ENCODE assay signal across 1 cellular context in genomic region chr3:172083995-172084409, GRCh38.
TF ChIP-seq lines count a peak whose summit lies in the region.

No MANE protein-coding gene starts in this region.

TF ChIP-seq in HepG2, 621 proteins besides CTCF, POLR2A, EP300 and RAD21 (continued from another document and continues in another):
- TF ChIP-seq MLXIP (CRISPR knock-in tag; IDR thresholded peaks at IDR 0.05; ENCODE audit: borderline replicate concordance) (no peak), ETS1 (CRISPR knock-in tag; IDR thresholded peaks at IDR 0.05) (no peak), SMARCC2 (IDR thresholded peaks at IDR 0.05) (no peak), SP4 (CRISPR knock-in tag; IDR thresholded peaks at IDR 0.05) (no peak), HOXA7 (CRISPR knock-in tag; IDR thresholded peaks at IDR 0.05) (no peak), TOPORS (CRISPR knock-in tag; IDR thresholded peaks at IDR 0.05) (no peak), HNRNPH1 (optimal IDR thresholded peaks at IDR 0.05; ENCODE audit: low read depth, low read length) (no peak), HMGXB3 (CRISPR knock-in tag; IDR thresholded peaks at IDR 0.05; ENCODE audit: borderline replicate concordance) (no peak), ZNF503 (CRISPR knock-in tag; IDR thresholded peaks at IDR 0.05) (no peak; the same call in 1 of the 2 replicates), REST (IDR thresholded peaks at IDR 0.05; ENCODE audit: borderline replicate concordance in 1 of 2, low read depth in 1 of 2, low read length in 2 of 2) (peak in 1 of 2 experiments; percentile 57; a peak in 1 of 4 replicates), KMT2B (CRISPR knock-in tag; IDR thresholded peaks at IDR 0.05) (no peak), NPAS2 (CRISPR knock-in tag; IDR thresholded peaks at IDR 0.05; ENCODE audit: borderline replicate concordance) (no peak), ZNF713 (CRISPR knock-in tag; IDR thresholded peaks at IDR 0.05) (no peak), POGZ (CRISPR knock-in tag; IDR thresholded peaks at IDR 0.05) (peak; percentile 97), ZFYVE20 (CRISPR knock-in tag; IDR thresholded peaks at IDR 0.05; ENCODE audit: borderline replicate concordance, low read depth) (no peak), ZNF343 (CRISPR knock-in tag; IDR thresholded peaks at IDR 0.05) (no peak), RERE (CRISPR knock-in tag; IDR thresholded peaks at IDR 0.05; ENCODE audit: low read depth) (0 out of 2 replicates have a peak, but pooled peaks have one; percentile 36), ZNF44 (CRISPR knock-in tag; IDR thresholded peaks at IDR 0.05) (no peak), ZNF615 (CRISPR knock-in tag; IDR thresholded peaks at IDR 0.05; ENCODE audit: borderline replicate concordance) (no peak), DBP (CRISPR knock-in tag; IDR thresholded peaks at IDR 0.05; ENCODE audit: not compliant biosample characterization) (no peak), SMAD3 (CRISPR knock-in tag; IDR thresholded peaks at IDR 0.05) (no peak), TIGD3 (CRISPR knock-in tag; IDR thresholded peaks at IDR 0.05; ENCODE audit: borderline replicate concordance) (no peak), ZNF570 (CRISPR knock-in tag; IDR thresholded peaks at IDR 0.05; ENCODE audit: borderline replicate concordance) (no peak), ATF1 (CRISPR knock-in tag; IDR thresholded peaks at IDR 0.05) (no peak), RBM39 (IDR thresholded peaks at IDR 0.05; ENCODE audit: low read depth, low read length, poor library complexity, severe bottlenecking) (no peak), ELF3 (CRISPR knock-in tag; IDR thresholded peaks at IDR 0.05) (peak; percentile 59; the same call in 1 of the 2 replicates), CENPT (CRISPR knock-in tag; IDR thresholded peaks at IDR 0.05; ENCODE audit: low read depth) (no peak), DMAP1 (CRISPR knock-in tag; IDR thresholded peaks at IDR 0.05) (no peak), RARG (CRISPR knock-in tag; IDR thresholded peaks at IDR 0.05; ENCODE audit: low read depth) (no peak), RFX3 (CRISPR knock-in tag; IDR thresholded peaks at IDR 0.05) (no peak), ZNF790 (CRISPR knock-in tag; IDR thresholded peaks at IDR 0.05; ENCODE audit: borderline replicate concordance) (no peak), MAF1 (CRISPR knock-in tag; IDR thresholded peaks at IDR 0.05; ENCODE audit: borderline replicate concordance) (no peak), REXO4 (CRISPR knock-in tag; IDR thresholded peaks at IDR 0.05; ENCODE audit: borderline replicate concordance) (no peak), MAFK (conservative IDR thresholded peaks at IDR 0.05 in 1 of 2, IDR thresholded peaks at IDR 0.05 in 1 of 2; ENCODE audit: low read length in 2 of 2) (no peak)
